Comparison of ENCODE assay signal across 17 cellular contexts in the genomic region with DNA sequence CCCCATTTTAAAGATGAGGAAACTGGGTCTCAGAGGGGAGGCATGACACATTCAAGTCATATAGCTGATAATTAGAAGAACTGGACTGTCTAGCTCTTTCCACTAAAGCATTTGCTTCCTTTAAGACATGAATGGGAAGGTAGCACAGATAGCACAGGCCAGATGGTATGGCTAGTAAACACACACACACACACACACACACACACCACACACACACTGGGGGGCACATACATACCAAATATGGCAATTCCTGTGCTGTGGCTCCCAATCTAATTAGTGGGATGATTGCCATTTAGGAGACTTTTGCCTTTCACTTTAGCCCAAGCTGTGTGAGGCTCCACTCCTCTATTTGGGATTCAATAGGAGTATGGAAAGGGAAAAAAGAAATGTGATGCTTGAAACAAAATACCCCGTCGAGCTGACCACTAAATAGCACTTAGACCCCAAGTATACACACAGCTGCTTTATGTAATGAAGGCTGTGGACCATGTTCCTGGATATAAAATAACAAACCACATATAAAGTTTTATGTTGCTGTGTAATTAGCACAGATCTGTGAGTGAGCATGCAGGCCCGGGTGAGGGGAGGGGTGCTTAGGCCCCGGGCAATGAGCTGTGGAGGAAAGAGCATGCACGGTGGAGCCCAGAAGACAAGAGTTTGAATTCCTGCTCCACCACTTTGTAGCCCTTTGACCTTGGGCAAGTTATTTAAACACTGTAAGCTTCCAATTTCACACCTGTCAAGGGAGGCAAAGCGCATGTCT. TPM values are rescaled to one million over a fixed set of nuclear protein-coding genes. Genes with fewer than 3 reads are reported as not detected.
DNase-seq lines count a peak whose midpoint lies in the region; TF ChIP-seq lines count a peak whose summit lies in the region.
"Had no signal": no experiment of that assay in that cellular context is flagged by ENCODE, and none has a peak within 500 bp of the region (broad histone marks: within the 10 kb centered on the region; RNA-seq: fewer than 3 reads in every experiment).

No MANE protein-coding gene starts in this region.

- H3K9me3 ChIP-seq in smooth muscle cell (replicated peaks; ENCODE audit: low read depth), result no peaks in the 10 kb centered on the region
- H3K9me3 ChIP-seq: adrenal gland, heart right ventricle, left ventricle myocardium inferior had no signal

- no peak overlapping the region for H3K9ac ChIP-seq in smooth muscle cell (ENCODE audit: low read depth)

- no peaks in the 10 kb centered on the region for H3K36me3 ChIP-seq in smooth muscle cell (ENCODE audit: low read depth)
- H3K36me3 ChIP-seq: adrenal gland, heart right ventricle, left ventricle myocardium inferior had no signal

- H3K4me1 Mint-ChIP-seq in Calu3 (ENCODE audit: low read depth, unreplicated experiment), result no peaks in the 10 kb centered on the region
- no peaks in the 10 kb centered on the region for H3K4me1 Mint-ChIP-seq in T-helper 2 cell treated with Interferon-gamma antibody and Interleukin-4, amounts not matched to agents 5 μg/mL and 100 μg/mL, for 36 hours (ENCODE audit: low read depth)
- H3K4me1 Mint-ChIP-seq: naive thymus-derived CD4-positive, alpha-beta T cell had no signal

- DNase-seq in Calu3 (peak; percentile 24), NCI-H1105 treated with DMSO at 0.1 percent for 48 hours (lab: John Stamatoyannopoulos, UW) (peak; percentile 68), NCI-H524 treated with DMSO at 0.1 percent for 48 hours (lab: John Stamatoyannopoulos, UW) (peak; percentile 75), islet precursor cell (peak; percentile 64), NCI-H1436 (lab: John Stamatoyannopoulos, UW) (no peak), smooth muscle cell (lab: John Stamatoyannopoulos, UW; ENCODE audit: unreplicated experiment) (no peak), GM19238 (ENCODE audit: insufficient read length, low spot score) (no peak)
- DNase-seq in T-helper 2 cell treated with Interferon-gamma antibody and Interleukin-4, amounts not matched to agents 5 μg/mL and 100 μg/mL, for 36 hours (ENCODE audit: low spot score), result no peak
- DNase-seq: activated T-cell treated with anti-CD3 and anti-CD28 coated beads, Interleukin-2, amount 50 U/mL, for 72 hours; erythroblast; heart right ventricle; left ventricle myocardium inferior; naive thymus-derived CD4-positive, alpha-beta T cell; SHP77; stimulated activated CD4-positive, alpha-beta T cell treated with anti-CD3 and anti-CD28 coated beads, Interleukin-2, amount 100 ng/mL, for 24 hours had no signal

- H3K79me2 ChIP-seq in smooth muscle cell (ENCODE audit: low read depth), result no peaks in the 10 kb centered on the region

- TF ChIP-seq CTCF in Calu3 (IDR thresholded peaks at IDR 0.05; ENCODE audit: unreplicated experiment) (no peak), smooth muscle cell (IDR thresholded peaks at IDR 0.05; ENCODE audit: borderline replicate concordance, insufficient read depth, poor library complexity, severe bottlenecking) (no peak)

- no peak overlapping the region for H2AFZ ChIP-seq in smooth muscle cell (ENCODE audit: low read depth)

- peaks cover 7% of the 10 kb centered on the region for H3K4me1 ChIP-seq in smooth muscle cell (ENCODE audit: low read depth)
- H3K4me1 ChIP-seq: adrenal gland, left ventricle myocardium inferior had no signal

- H3F3A ChIP-seq in smooth muscle cell (ENCODE audit: low read depth), result peaks cover 4% of the 10 kb centered on the region

- CTCF ChIA-PET in Calu3 (lab: Charles Lee), result interaction anchor here (0.6 to 0.7 kb wide), 2 partner anchors 81 to 963 kb away, joined by 3 read pairs; no protein-coding TSS in a partner anchor

- H3K4me2 ChIP-seq in smooth muscle cell, result no peak overlapping the region

- H4K20me1 ChIP-seq in smooth muscle cell (ENCODE audit: low read depth), result no peaks in the 10 kb centered on the region

- H3K27me3 Mint-ChIP-seq in Calu3 (ENCODE audit: unreplicated experiment), result peaks cover 8% of the 10 kb centered on the region
- peaks cover 7% of the 10 kb centered on the region for H3K27me3 Mint-ChIP-seq in T-helper 2 cell treated with Interferon-gamma antibody and Interleukin-4, amounts not matched to agents 5 μg/mL and 100 μg/mL, for 36 hours (ENCODE audit: low read depth)

- H3K9me3 Mint-ChIP-seq in Calu3 (ENCODE audit: low read depth, unreplicated experiment), result no peaks in the 10 kb centered on the region
- no peaks in the 10 kb centered on the region for H3K9me3 Mint-ChIP-seq in T-helper 2 cell treated with Interferon-gamma antibody and Interleukin-4, amounts not matched to agents 5 μg/mL and 100 μg/mL, for 36 hours
- H3K9me3 Mint-ChIP-seq: activated T-cell treated with anti-CD3 and anti-CD28 coated beads, Interleukin-2, amount 50 U/mL, for 72 hours; naive thymus-derived CD4-positive, alpha-beta T cell had no signal

- H3K4me3 ChIP-seq in smooth muscle cell, result no peak overlapping the region
- H3K4me3 ChIP-seq: adrenal gland, heart right ventricle, left ventricle myocardium inferior had no signal

- no TSS peak for BruUV-seq in Calu3 (replicated peaks; lab: Mats Ljungman, UMichigan)

- no peaks in the 10 kb centered on the region for H3K27me3 ChIP-seq in smooth muscle cell (ENCODE audit: low read depth)
- H3K27me3 ChIP-seq: adrenal gland had no signal

- no peak overlapping the region for H3K4me3 Mint-ChIP-seq in Calu3 (ENCODE audit: low read depth, unreplicated experiment)
- H3K4me3 Mint-ChIP-seq in T-helper 2 cell treated with Interferon-gamma antibody and Interleukin-4, amounts not matched to agents 5 μg/mL and 100 μg/mL, for 36 hours, result no peak overlapping the region
- H3K4me3 Mint-ChIP-seq: activated T-cell treated with anti-CD3 and anti-CD28 coated beads, Interleukin-2, amount 50 U/mL, for 72 hours; naive thymus-derived CD4-positive, alpha-beta T cell had no signal

- H3K36me3 Mint-ChIP-seq in Calu3 (ENCODE audit: insufficient read depth, unreplicated experiment), result no peaks in the 10 kb centered on the region
- no peaks in the 10 kb centered on the region for H3K36me3 Mint-ChIP-seq in T-helper 2 cell treated with Interferon-gamma antibody and Interleukin-4, amounts not matched to agents 5 μg/mL and 100 μg/mL, for 36 hours (ENCODE audit: low read depth)
- H3K36me3 Mint-ChIP-seq: naive thymus-derived CD4-positive, alpha-beta T cell had no signal

- 62% methylated on average over 6 of the region's 6 CpGs for WGBS in smooth muscle cell (ENCODE audit: low lambda C conversion rate)

- intact Hi-C loops in Calu3 (cut with micrococcal nuclease; ENCODE audit: unreplicated experiment), result loop anchor here (5.0 kb wide), 1 partner anchor 267 kb away; no protein-coding TSS in a partner anchor

- no peak overlapping the region for H3K27ac ChIP-seq in smooth muscle cell (ENCODE audit: low read depth)
- H3K27ac ChIP-seq: adrenal gland, heart right ventricle, left ventricle myocardium inferior had no signal

- no peak overlapping the region for H3K27ac Mint-ChIP-seq in Calu3 (ENCODE audit: unreplicated experiment)
- no peak overlapping the region for H3K27ac Mint-ChIP-seq in T-helper 2 cell treated with Interferon-gamma antibody and Interleukin-4, amounts not matched to agents 5 μg/mL and 100 μg/mL, for 36 hours
- H3K27ac Mint-ChIP-seq: activated T-cell treated with anti-CD3 and anti-CD28 coated beads, Interleukin-2, amount 50 U/mL, for 72 hours; naive thymus-derived CD4-positive, alpha-beta T cell had no signal

RNA-seq across cellular contexts. Expression of a gene that starts 6.7 kb away (rescaled TPM):
- total RNA-seq in Calu3 (2022) (0.10 and 0.42 TPM in 2 replicates), smooth muscle cell (0.81 and 0.94 TPM in 2 replicates)
- polyA plus RNA-seq in smooth muscle cell, result 4.8 and 4.9 TPM in 2 replicates
- total RNA-seq: activated T-cell treated with anti-CD3 and anti-CD28 coated beads, Interleukin-2, amount 50 U/mL, for 72 hours; Daoy; naive thymus-derived CD4-positive, alpha-beta T cell had no signal
- polyA plus RNA-seq: naive thymus-derived CD4-positive, alpha-beta T cell had no signal

Comparison
In these comparisons a context has a peak if more than half of its experiments do, and no peak if none do; other contexts are left out.
1. DNase-seq: peak in Calu3 (single experiment), NCI-H1105 treated with DMSO at 0.1 percent for 48 hours (single experiment), NCI-H524 treated with DMSO at 0.1 percent for 48 hours (single experiment) and islet precursor cell (single experiment); none in T-helper 2 cell treated with Interferon-gamma antibody and Interleukin-4, amounts not matched to agents 5 μg/mL and 100 μg/mL, for 36 hours (single experiment), NCI-H1436 (single experiment), smooth muscle cell (single experiment) and GM19238 (single experiment).